8 cellular contexts compared by ENCODE assay signal in the genomic region with DNA sequence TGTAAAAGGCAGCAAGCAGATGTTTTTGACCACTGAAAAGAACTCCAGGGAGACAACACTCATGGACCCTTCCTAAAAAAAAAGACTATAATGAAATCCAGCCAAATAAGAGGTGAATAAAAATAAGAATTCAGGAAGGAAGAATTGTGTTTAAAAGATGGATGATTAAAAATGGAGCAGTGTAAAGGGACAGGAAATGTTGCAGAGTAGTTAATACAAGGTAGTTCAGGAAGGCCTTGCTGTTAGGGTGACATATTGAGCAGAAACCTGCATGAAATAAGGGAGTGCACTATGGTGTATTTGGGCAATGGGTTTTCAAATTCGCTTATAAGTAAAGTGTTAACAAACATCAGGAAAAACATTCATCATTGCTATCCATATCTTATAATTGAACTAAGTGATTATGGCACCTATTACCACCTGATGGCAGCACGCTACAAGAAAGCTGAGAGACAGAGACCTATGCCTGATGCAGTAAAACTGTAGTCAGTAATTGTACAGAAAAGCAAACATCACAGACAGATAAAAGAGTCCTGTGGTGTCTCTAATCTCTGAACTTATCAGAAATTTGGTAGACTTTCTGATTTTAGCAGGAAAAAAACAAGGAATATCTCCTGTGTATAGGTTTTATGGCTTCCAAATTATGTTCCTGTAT. TPM values are rescaled to one million over a fixed set of nuclear protein-coding genes. Genes with fewer than 3 reads are reported as not detected.
A peak's percentile ranks its signal among the peaks of the same experiment; 100 is the strongest.
DNase-seq lines count a peak whose midpoint lies in the region; ATAC-seq and TF ChIP-seq lines count a peak whose summit lies in the region.

No MANE protein-coding gene starts in this region.

- peaks cover 0 to 3% of the 10 kb centered on the region in 2 donors for H3K27me3 Mint-ChIP-seq in CD4-positive, alpha-beta memory T cell

- no peak overlapping the region for H3K27ac Mint-ChIP-seq in CD4-positive, alpha-beta memory T cell

- no peaks in the 10 kb centered on the region for H3K36me3 Mint-ChIP-seq in CD4-positive, alpha-beta memory T cell

- H3K27ac ChIP-seq in CD4-positive, alpha-beta memory T cell (ENCODE audit: low read depth, low read length) = no peak overlapping the region
- H3K27ac ChIP-seq in tibial artery = no peak overlapping the region

- ATAC-seq in GM18867 (IDR thresholded peaks at IDR 0.05; ENCODE audit: unreplicated experiment) (peak; percentile 75), HG03558 (IDR thresholded peaks at IDR 0.05; ENCODE audit: extremely low read depth, unreplicated experiment) (peak; percentile 66)

- H3K9me3 Mint-ChIP-seq in CD4-positive, alpha-beta memory T cell = no peaks in the 10 kb centered on the region

- no peaks in the 10 kb centered on the region for H3K9me3 ChIP-seq in CD4-positive, alpha-beta memory T cell (ENCODE audit: control insufficient read depth in 1 of 2, low read length in 2 of 2)
- no peaks in the 10 kb centered on the region for H3K9me3 ChIP-seq in tibial artery

- TF ChIP-seq CTCF in tibial artery (IDR thresholded peaks at IDR 0.05) = no peak

- H3K36me3 ChIP-seq in CD4-positive, alpha-beta memory T cell (ENCODE audit: insufficient read depth, low read length) = no peaks in the 10 kb centered on the region
- no peaks in the 10 kb centered on the region for H3K36me3 ChIP-seq in tibial artery

- H3K4me3 Mint-ChIP-seq in CD4-positive, alpha-beta memory T cell = no peak overlapping the region

- POLR2A ChIA-PET in CD4-positive, alpha-beta memory T cell (lab: Charles Lee; ENCODE audit: partially characterized antibody) = no interaction called here

- no peaks in the 10 kb centered on the region for H3K27me3 ChIP-seq in CD4-positive, alpha-beta memory T cell (ENCODE audit: insufficient read depth, low read length)
- no peaks in the 10 kb centered on the region for H3K27me3 ChIP-seq in tibial artery

- H3K4me1 ChIP-seq in CD4-positive, alpha-beta memory T cell (ENCODE audit: insufficient read depth, low read length) = no peaks in the 10 kb centered on the region
- H3K4me1 ChIP-seq in tibial artery = peaks cover 0 to under 1% (median 0%) of the 10 kb centered on the region in 4 donors

- intact Hi-C loops in CD4-positive, alpha-beta memory T cell (cut with micrococcal nuclease) = loop anchor here (1.0 to 10.0 kb wide), 5 partner anchors 168 to 1986 kb away; partner anchors contain the start of genes FOXL2, FOXL2NB, MRAS and MSL2
- intact Hi-C loops in tibial artery (cut with DNase I; ENCODE audit: low total_unique reads) = loop anchor here (1.0 kb wide), 1 partner anchor 44 kb away; no protein-coding TSS in a partner anchor

- H3K4me3 ChIP-seq in CD4-positive, alpha-beta memory T cell (ENCODE audit: low read length in 2 of 2) = no peak overlapping the region
- H3K4me3 ChIP-seq in tibial artery = no peak overlapping the region

- DNase-seq in CD4-positive, alpha-beta memory T cell = peak; percentile 29 to 44 (median 38)
- DNase-seq in NCI-H526 treated with DMSO at 0.1 percent for 48 hours (lab: John Stamatoyannopoulos, UW) (peak; percentile 31), inferior parietal cortex (ENCODE audit: extremely low spot score) (peak; percentile 39), GM19240 (ENCODE audit: insufficient read length, low spot score) (no peak), tibial artery (no peak)
- DNase-seq in activated naive CD4-positive, alpha-beta T cell treated with Interleukin-2 at 50 U/mL for 16 hours = peak; percentile 22

- CTCF ChIA-PET in CD4-positive, alpha-beta memory T cell (lab: Charles Lee; ENCODE audit: partially characterized antibody) = interaction anchor here (0.7 to 2.9 kb wide), 12 partner anchors 10 to 1428 kb away, joined by 3 to 11 read pairs (median 4); partner anchors contain the start of gene STAG1

- no peaks in the 10 kb centered on the region for H3K4me1 Mint-ChIP-seq in CD4-positive, alpha-beta memory T cell

RNA-seq across cellular contexts. Expression of gene DBR1, which starts 5.8 kb away (rescaled TPM):
- 10 to 100 TPM; 34.2 to 36.2 TPM for total RNA-seq in CD4-positive, alpha-beta memory T cell
- polyA plus RNA-seq in CD4-positive, alpha-beta memory T cell = 10 to 100 TPM; 14.8 to 16.5 TPM

RNA-seq across cellular contexts. Expression of gene ARMC8, which starts 6.6 kb away (rescaled TPM):
- 10 to 100 TPM; 71.0 to 72.6 TPM for total RNA-seq in CD4-positive, alpha-beta memory T cell
- 10 to 100 TPM; 52.0 to 53.4 TPM for polyA plus RNA-seq in CD4-positive, alpha-beta memory T cell

RNA-seq across cellular contexts. Expression of gene A4GNT, which starts 48.3 kb away (rescaled TPM):
- total RNA-seq in CD4-positive, alpha-beta memory T cell = not detected
- polyA plus RNA-seq in CD4-positive, alpha-beta memory T cell = not detected

Comparison
In these comparisons a context has a peak if more than half of its experiments do, and no peak if none do; other contexts are left out.
1. DNase-seq: peak in CD4-positive, alpha-beta memory T cell (5 of 5), NCI-H526 treated with DMSO at 0.1 percent for 48 hours (single experiment), activated naive CD4-positive, alpha-beta T cell treated with Interleukin-2 at 50 U/mL for 16 hours (single experiment) and inferior parietal cortex (single experiment); none in GM19240 (single experiment) and tibial artery (0 of 2).